ENCODE assay signal across 9 cellular contexts in genomic region chr3:62332771-62333381, GRCh38. TPM values are rescaled to one million over a fixed set of nuclear protein-coding genes. Genes with fewer than 3 reads are reported as not detected.
A peak's percentile ranks its signal among the peaks of the same experiment; 100 is the strongest.
DNase-seq lines count a peak whose midpoint lies in the region; ATAC-seq and TF ChIP-seq lines count a peak whose summit lies in the region.
"Had no signal": no experiment of that assay in that cellular context is flagged by ENCODE, and none has a peak within 500 bp of the region (broad histone marks: within the 10 kb centered on the region; RNA-seq: fewer than 3 reads in every experiment).

No MANE protein-coding gene starts in this region.

- H3K36me3 Mint-ChIP-seq in activated T-helper 2 cell treated with anti-CD3 and anti-CD28 coated beads, Interferon-gamma antibody, Interleukin-2, Interleukin-4, amounts not matched to agents 10 μg/mL and 5 μg/mL and 100 μg/mL, durations not matched to agents 14 hours and 24 hours and 36 hours (ENCODE audit: low read depth), result no peaks in the 10 kb centered on the region
- no peaks in the 10 kb centered on the region for H3K36me3 Mint-ChIP-seq in activated T-cell treated with anti-CD3 and anti-CD28 coated beads, Interleukin-2, amount 50 U/mL, for 4 hours (ENCODE audit: insufficient read depth)
- H3K36me3 Mint-ChIP-seq: activated naive CD4-positive, alpha-beta T cell treated with anti-CD3 and anti-CD28 coated beads, Interleukin-2, amount 50 U/mL, for 24 hours had no signal

- no peak overlapping the region for H3K27ac Mint-ChIP-seq in activated T-helper 2 cell treated with anti-CD3 and anti-CD28 coated beads, Interferon-gamma antibody, Interleukin-2, Interleukin-4, amounts not matched to agents 10 μg/mL and 5 μg/mL and 100 μg/mL, durations not matched to agents 14 hours and 24 hours and 36 hours
- H3K27ac Mint-ChIP-seq: activated naive CD4-positive, alpha-beta T cell treated with anti-CD3 and anti-CD28 coated beads, Interleukin-2, amount 50 U/mL, for 24 hours had no signal

- H3K4me1 Mint-ChIP-seq in activated T-helper 2 cell treated with anti-CD3 and anti-CD28 coated beads, Interferon-gamma antibody, Interleukin-2, Interleukin-4, amounts not matched to agents 10 μg/mL and 5 μg/mL and 100 μg/mL, durations not matched to agents 14 hours and 24 hours and 36 hours (ENCODE audit: low read depth), result peaks cover 2% of the 10 kb centered on the region
- no peaks in the 10 kb centered on the region for H3K4me1 Mint-ChIP-seq in activated T-cell treated with anti-CD3 and anti-CD28 coated beads, Interleukin-2, amount 50 U/mL, for 4 hours (ENCODE audit: low read depth)
- H3K4me1 Mint-ChIP-seq: activated naive CD4-positive, alpha-beta T cell treated with anti-CD3 and anti-CD28 coated beads, Interleukin-2, amount 50 U/mL, for 24 hours had no signal

- no peaks in the 10 kb centered on the region for H3K27me3 ChIP-seq in ovary

- H3K36me3 ChIP-seq in ovary, result no peaks in the 10 kb centered on the region

- H3K27me3 Mint-ChIP-seq in activated T-helper 2 cell treated with anti-CD3 and anti-CD28 coated beads, Interferon-gamma antibody, Interleukin-2, Interleukin-4, amounts not matched to agents 10 μg/mL and 5 μg/mL and 100 μg/mL, durations not matched to agents 14 hours and 24 hours and 36 hours (ENCODE audit: low read depth), result no peaks in the 10 kb centered on the region
- H3K27me3 Mint-ChIP-seq in activated T-cell treated with anti-CD3 and anti-CD28 coated beads, Interleukin-2, amount 50 U/mL, for 4 hours (ENCODE audit: low read depth), result no peaks in the 10 kb centered on the region

- TF ChIP-seq EP300 in ovary (IDR thresholded peaks at IDR 0.05), result no peak

- H3K4me3 ChIP-seq in coronary artery, result no peak overlapping the region
- no peak overlapping the region for H3K4me3 ChIP-seq in ovary

- H3K9me3 Mint-ChIP-seq in activated T-helper 2 cell treated with anti-CD3 and anti-CD28 coated beads, Interferon-gamma antibody, Interleukin-2, Interleukin-4, amounts not matched to agents 10 μg/mL and 5 μg/mL and 100 μg/mL, durations not matched to agents 14 hours and 24 hours and 36 hours, result no peaks in the 10 kb centered on the region
- H3K9me3 Mint-ChIP-seq in activated T-cell treated with anti-CD3 and anti-CD28 coated beads, Interleukin-2, amount 50 U/mL, for 4 hours, result no peaks in the 10 kb centered on the region
- H3K9me3 Mint-ChIP-seq: activated naive CD4-positive, alpha-beta T cell treated with anti-CD3 and anti-CD28 coated beads, Interleukin-2, amount 50 U/mL, for 24 hours had no signal

- peak; percentile 37 for TF ChIP-seq CTCF in coronary artery (IDR thresholded peaks at IDR 0.05)
- peak in 2 of 3 donors; percentile 20 to 41 for TF ChIP-seq CTCF in ovary (IDR thresholded peaks at IDR 0.05)

- H3K27ac ChIP-seq in coronary artery, result no peak overlapping the region
- no peak overlapping the region for H3K27ac ChIP-seq in ovary

- TF ChIP-seq POLR2A in ovary (IDR thresholded peaks at IDR 0.05), result no peak

- WGBS in ovary, 3 donors, result 40 to 47% (median 42%) methylated on average over 3 of the region's 3 CpGs

- intact Hi-C loops in ovary (cut with DNase I), result loop anchor here in 2 of 4 donors (1.0 to 2.0 kb wide), 2 partner anchors 44 to 226 kb away; no protein-coding TSS in a partner anchor
- intact Hi-C loops in activated T-helper 2 cell treated with anti-CD3 and anti-CD28 coated beads, Interferon-gamma antibody, Interleukin-2, Interleukin-4, amounts not matched to agents 10 μg/mL and 5 μg/mL and 100 μg/mL, durations not matched to agents 14 hours and 24 hours and 36 hours (cut with micrococcal nuclease), result loop anchor here (5.0 kb wide), 1 partner anchor 224 kb away; no protein-coding TSS in a partner anchor

- H3K4me3 Mint-ChIP-seq in activated T-helper 2 cell treated with anti-CD3 and anti-CD28 coated beads, Interferon-gamma antibody, Interleukin-2, Interleukin-4, amounts not matched to agents 10 μg/mL and 5 μg/mL and 100 μg/mL, durations not matched to agents 14 hours and 24 hours and 36 hours (ENCODE audit: low read depth), result no peak overlapping the region
- no peak overlapping the region for H3K4me3 Mint-ChIP-seq in activated T-cell treated with anti-CD3 and anti-CD28 coated beads, Interleukin-2, amount 50 U/mL, for 4 hours
- H3K4me3 Mint-ChIP-seq: activated naive CD4-positive, alpha-beta T cell treated with anti-CD3 and anti-CD28 coated beads, Interleukin-2, amount 50 U/mL, for 24 hours had no signal

- DNase-seq in GM03348 (ENCODE audit: low spot score) (peak; percentile 21), LoVo (ENCODE audit: low spot score) (peak; percentile 18), coronary artery (ENCODE audit: low spot score) (no peak), ovary (no peak), NK-92 (lab: John Stamatoyannopoulos, UW; ENCODE audit: unreplicated experiment) (no peak)
- no peak for DNase-seq in activated T-helper 2 cell treated with anti-CD3 and anti-CD28 coated beads, Interferon-gamma antibody, Interleukin-2, Interleukin-4, amounts not matched to agents 10 μg/mL and 5 μg/mL and 100 μg/mL, durations not matched to agents 14 hours and 24 hours and 36 hours (ENCODE audit: low spot score)
- DNase-seq in activated T-cell treated with anti-CD3 and anti-CD28 coated beads, Interleukin-2, amount 50 U/mL, for 4 hours, result no peak

- no peak for ATAC-seq in GM18870 (IDR thresholded peaks at IDR 0.05; ENCODE audit: unreplicated experiment)
- no peak for ATAC-seq in activated T-cell treated with anti-CD3 and anti-CD28 coated beads, Interleukin-2, amount 50 U/mL, for 4 hours

- no peaks in the 10 kb centered on the region for H3K9me3 ChIP-seq in ovary

- H3K4me1 ChIP-seq in ovary (ENCODE audit: insufficient read depth), result no peaks in the 10 kb centered on the region

RNA-seq across cellular contexts. Expression of gene FEZF2, which starts 40.5 kb away (rescaled TPM):
- total RNA-seq in ovary, result not detected
- polyA plus RNA-seq in ovary, result under 1 TPM in 1 of 2 donors, not detected in 1; 0.29 TPM
- not detected in 2 replicates for total RNA-seq in activated T-helper 2 cell treated with anti-CD3 and anti-CD28 coated beads, Interferon-gamma antibody, Interleukin-2, Interleukin-4, amounts not matched to agents 10 μg/mL and 5 μg/mL and 100 μg/mL, durations not matched to agents 14 hours and 24 hours and 36 hours
- total RNA-seq in activated T-cell treated with anti-CD3 and anti-CD28 coated beads, Interleukin-2, amount 50 U/mL, for 4 hours, result not detected

Comparison
In these comparisons a context has a peak if more than half of its experiments do, and no peak if none do; other contexts are left out.
1. DNase-seq: peak in GM03348 (single experiment) and LoVo (single experiment); none in coronary artery (single experiment), ovary (0 of 5), activated T-helper 2 cell treated with anti-CD3 and anti-CD28 coated beads, Interferon-gamma antibody, Interleukin-2, Interleukin-4, amounts not matched to agents 10 μg/mL and 5 μg/mL and 100 μg/mL, durations not matched to agents 14 hours and 24 hours and 36 hours (single experiment), activated T-cell treated with anti-CD3 and anti-CD28 coated beads, Interleukin-2, amount 50 U/mL, for 4 hours (single experiment) and NK-92 (single experiment).